In genomic region chr12:113207621-113208040, GRCh38 we compare ENCODE assay signal across 9 cellular contexts. TPM values are rescaled to one million over a fixed set of nuclear protein-coding genes. Genes with fewer than 3 reads are reported as not detected.
DNase-seq lines count a peak whose midpoint lies in the region; ATAC-seq lines count a peak whose summit lies in the region.
"Had no signal": no experiment of that assay in that cellular context is flagged by ENCODE, and none has a peak within 500 bp of the region (broad histone marks: within the 10 kb centered on the region; RNA-seq: fewer than 3 reads in every experiment).

No MANE protein-coding gene starts in this region.

- peak overlapping the region; percentile 20 to 74 for H2BK12ac ChIP-seq in mesenchymal stem cell (ENCODE audit: low read length in 2 of 2)

- ATAC-seq in HG02885 (IDR thresholded peaks at IDR 0.05; ENCODE audit: poor library complexity, unreplicated experiment) (peak; percentile 2), GM21360 (IDR thresholded peaks at IDR 0.05; ENCODE audit: unreplicated experiment) (no peak), HG03439 (IDR thresholded peaks at IDR 0.05; ENCODE audit: unreplicated experiment) (no peak), HG02981 (IDR thresholded peaks at IDR 0.05; ENCODE audit: unreplicated experiment) (no peak)

- no peak overlapping the region for H3K23ac ChIP-seq in mesenchymal stem cell (ENCODE audit: low read length in 2 of 2)

- no peak overlapping the region for H4K91ac ChIP-seq in mesenchymal stem cell (ENCODE audit: low read length)

- DNase-seq in RPMI7951 (ENCODE audit: low read depth) (peak; percentile 35), mesenchymal stem cell (peak; percentile 37), HUDEP-2 (lab: John Stamatoyannopoulos, UW; ENCODE audit: unreplicated experiment in 76 of 76) (no peak)

- 71% methylated on average over 6 of the region's 6 CpGs for WGBS in mesenchymal stem cell

- no peaks in the 10 kb centered on the region for H3K79me1 ChIP-seq in mesenchymal stem cell (replicated peaks; ENCODE audit: low read length, poor library complexity, severe bottlenecking)

- no peak overlapping the region for H3K14ac ChIP-seq in mesenchymal stem cell (ENCODE audit: low read length in 2 of 2)

- H3K9ac ChIP-seq in mesenchymal stem cell (ENCODE audit: low read length): no peak overlapping the region

- H2AK5ac ChIP-seq in mesenchymal stem cell (ENCODE audit: low read length, severe bottlenecking): no peak overlapping the region

- H2BK5ac ChIP-seq in mesenchymal stem cell (ENCODE audit: low read depth, low read length, poor library complexity, severe bottlenecking): no peak overlapping the region

- peak overlapping the region in 1 of 2 experiments; percentile 22 for H3K18ac ChIP-seq in mesenchymal stem cell (ENCODE audit: low read depth in 1 of 2, low read length in 2 of 2)

- no peaks in the 10 kb centered on the region for H3K27me3 ChIP-seq in mesenchymal stem cell (ENCODE audit: control insufficient read depth in 1 of 2, insufficient read depth in 1 of 2, low read length in 2 of 2)

- no peaks in the 10 kb centered on the region for H3K9me3 ChIP-seq in mesenchymal stem cell (ENCODE audit: control insufficient read depth, low read length)

- no peak overlapping the region for H2BK15ac ChIP-seq in mesenchymal stem cell (ENCODE audit: low read depth, poor library complexity, severe bottlenecking)

- H3K27ac ChIP-seq in mesenchymal stem cell (ENCODE audit: low read length, poor library complexity, severe bottlenecking): no peak overlapping the region

- peak overlapping the region; percentile 1; the same call in 1 of the 2 replicates for H3K4me3 ChIP-seq in GM08714 (ENCODE audit: low read length)
- no peak overlapping the region for H3K4me3 ChIP-seq in mesenchymal stem cell (ENCODE audit: insufficient read depth in 1 of 2, low read depth in 1 of 2, low read length in 2 of 2)

- H2BK120ac ChIP-seq in mesenchymal stem cell (ENCODE audit: low read depth, low read length): no peak overlapping the region

- H3K4me1 ChIP-seq in mesenchymal stem cell (ENCODE audit: control insufficient read depth, insufficient read depth, low read depth, low read length): no peaks in the 10 kb centered on the region

- H4K8ac ChIP-seq in mesenchymal stem cell (ENCODE audit: low read length): no peak overlapping the region

- no peaks in the 10 kb centered on the region for H3K36me3 ChIP-seq in mesenchymal stem cell (ENCODE audit: control insufficient read depth in 1 of 2, insufficient read depth in 2 of 2, low read depth in 1 of 2, low read length in 2 of 2)

- H2AFZ ChIP-seq in mesenchymal stem cell (ENCODE audit: low read depth, low read length): no peak overlapping the region

- H3K4me2 ChIP-seq in mesenchymal stem cell (ENCODE audit: low read length, poor library complexity, severe bottlenecking): no peak overlapping the region

- peak overlapping the region in 1 of 2 experiments; percentile 30 for H3K4ac ChIP-seq in mesenchymal stem cell (ENCODE audit: low read depth in 1 of 2, low read length in 2 of 2)

RNA-seq across cellular contexts. Expression of gene TPCN1, which starts 13.6 kb away (rescaled TPM):
- total RNA-seq in RPMI7951 (2014; rRNA removed; shearing (Covaris generic)): 30.4 and 38.6 TPM in 2 replicates
- 57.5 TPM for polyA plus RNA-seq in mesenchymal stem cell (2013, experiment 1 of 2)
- 58.5 TPM for polyA plus RNA-seq in mesenchymal stem cell (2013, experiment 2 of 2)

RNA-seq across cellular contexts. Expression of gene RITA1, which starts 22.1 kb away (rescaled TPM):
- total RNA-seq in RPMI7951 (2014; rRNA removed; shearing (Covaris generic)): 39.5 and 43.0 TPM in 2 replicates
- polyA plus RNA-seq in mesenchymal stem cell (2013, experiment 1 of 2): 15.4 TPM
- polyA plus RNA-seq in mesenchymal stem cell (2013, experiment 2 of 2): 14.6 TPM

RNA-seq across cellular contexts. Expression of gene DDX54, which starts 22.4 kb away (rescaled TPM):
- 17.2 and 20.7 TPM in 2 replicates for total RNA-seq in RPMI7951 (2014; rRNA removed; shearing (Covaris generic))
- 34.2 TPM for polyA plus RNA-seq in mesenchymal stem cell (2013, experiment 1 of 2)
- 36.4 TPM for polyA plus RNA-seq in mesenchymal stem cell (2013, experiment 2 of 2)

RNA-seq across cellular contexts. Expression of gene CFAP73, which starts 58.1 kb away (rescaled TPM):
- not detected in 2 replicates for total RNA-seq in RPMI7951 (2014; rRNA removed; shearing (Covaris generic))
- not detected for polyA plus RNA-seq in mesenchymal stem cell (2013, experiment 1 of 2)
- 0.03 TPM for polyA plus RNA-seq in mesenchymal stem cell (2013, experiment 2 of 2)
- total RNA-seq: right cardiac atrium had no signal

Comparison
In these comparisons a context has a peak if more than half of its experiments do, and no peak if none do; other contexts are left out.
1. DNase-seq: peak in RPMI7951 (single experiment) and mesenchymal stem cell (single experiment); none in HUDEP-2 (0 of 76).